13 cellular contexts compared by ENCODE assay signal in the genomic region with DNA sequence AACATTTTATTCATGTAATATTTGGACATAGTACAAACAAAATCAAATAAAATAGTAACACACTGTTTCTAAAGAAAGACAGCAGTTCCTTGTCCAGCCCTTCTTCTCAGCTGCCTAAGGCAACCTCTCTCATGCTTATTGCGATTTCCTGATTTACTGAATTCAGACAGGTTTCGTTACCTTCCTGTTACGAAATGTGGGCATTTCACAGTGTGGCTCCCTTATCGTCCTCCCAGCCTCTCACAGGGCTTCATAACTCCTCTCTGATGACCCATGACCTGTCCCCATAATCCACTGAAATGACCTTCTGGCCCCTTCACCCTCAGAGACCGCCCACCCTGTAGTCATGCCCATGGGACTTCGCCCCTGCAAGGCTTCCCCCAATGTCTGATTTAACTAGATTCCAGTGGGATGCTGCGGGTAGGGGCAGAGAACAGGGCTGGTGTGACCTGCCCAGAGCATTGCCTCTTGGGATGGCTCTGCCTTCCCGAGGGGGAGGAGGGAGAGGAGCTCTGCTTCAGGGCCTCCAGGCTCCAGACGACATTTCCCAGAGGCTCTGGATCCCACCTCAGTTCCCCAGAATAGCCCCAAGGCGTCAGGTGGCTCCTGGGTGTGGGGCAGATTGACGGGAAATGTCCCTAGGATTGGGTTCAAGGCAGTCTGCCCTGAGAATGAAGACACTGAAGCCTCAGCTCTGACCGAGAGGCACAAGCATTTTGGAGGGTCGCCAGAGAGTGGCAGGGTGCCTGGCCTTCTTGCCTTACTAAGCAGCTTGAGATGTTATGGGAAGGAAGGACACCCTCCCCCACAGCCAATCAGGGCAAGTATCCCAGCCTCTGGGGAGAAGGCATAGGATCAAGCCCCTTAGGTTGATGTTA. TPM values are rescaled to one million over a fixed set of nuclear protein-coding genes. Genes with fewer than 3 reads are reported as not detected.
DNase-seq lines count a peak whose midpoint lies in the region; ATAC-seq and TF ChIP-seq lines count a peak whose summit lies in the region.
"Had no signal": no experiment of that assay in that cellular context is flagged by ENCODE, and none has a peak within 500 bp of the region (broad histone marks: within the 10 kb centered on the region; RNA-seq: fewer than 3 reads in every experiment).

No MANE protein-coding gene starts in this region.

- H3K27me3 ChIP-seq in HL-60 (ENCODE audit: insufficient read depth, poor library complexity, severe bottlenecking): no peaks in the 10 kb centered on the region
- peaks cover 18% of the 10 kb centered on the region for H3K27me3 ChIP-seq in osteoblast (ENCODE audit: insufficient read depth, low read length)
- H3K27me3 ChIP-seq: colonic mucosa had no signal

- no peaks in the 10 kb centered on the region for H3K4me1 ChIP-seq in osteoblast (ENCODE audit: insufficient read depth, low read length)
- H3K4me1 ChIP-seq: colonic mucosa had no signal

- H3K4me2 ChIP-seq in osteoblast (ENCODE audit: insufficient read depth, low read length): no peak overlapping the region

- H3K27ac ChIP-seq in HL-60 (replicated peaks) (peak overlapping the region; percentile 48), osteoblast (ENCODE audit: low read depth, low read length) (no peak overlapping the region)
- H3K27ac ChIP-seq: colonic mucosa had no signal

- H3K36me3 ChIP-seq in osteoblast (ENCODE audit: insufficient read depth, low read length): no peaks in the 10 kb centered on the region
- H3K36me3 ChIP-seq: colonic mucosa had no signal

- H3K9me3 ChIP-seq in osteoblast (ENCODE audit: low read depth, low read length): no peaks in the 10 kb centered on the region
- H3K9me3 ChIP-seq: colonic mucosa had no signal

- H2AFZ ChIP-seq in osteoblast (ENCODE audit: low read length): no peak overlapping the region

- H4K20me1 ChIP-seq in osteoblast (ENCODE audit: insufficient read depth, low read length): no peaks in the 10 kb centered on the region

- H3K4me3 ChIP-seq in HL-60 (replicated peaks; ENCODE audit: insufficient read depth, low read length) (no peak overlapping the region), choroid plexus epithelial cell (ENCODE audit: low read depth, low read length) (no peak overlapping the region), osteoblast (ENCODE audit: insufficient read depth, low read length) (no peak overlapping the region)
- H3K4me3 ChIP-seq: colonic mucosa, skin epidermis had no signal

- TF ChIP-seq CTCF in HL-60 (IDR thresholded peaks at IDR 0.05; ENCODE audit: insufficient read depth, low read length): no peak
- no peak for TF ChIP-seq CTCF in choroid plexus epithelial cell (conservative IDR thresholded peaks at IDR 0.05; ENCODE audit: low read depth, low read length)
- no peak for TF ChIP-seq CTCF in osteoblast (IDR thresholded peaks at IDR 0.05; ENCODE audit: extremely low read depth, low read depth, low read length)

- H3K79me2 ChIP-seq in osteoblast (ENCODE audit: insufficient read depth, low read length): no peaks in the 10 kb centered on the region

- no peak for ATAC-seq in GM19395 (IDR thresholded peaks at IDR 0.05; ENCODE audit: unreplicated experiment)

- DNase-seq in AG08395 (ENCODE audit: low spot score) (peak; percentile 38), HL-60 (ENCODE audit: low read depth in 1 of 2, low spot score in 1 of 2) (peak in 1 of 2 experiments; percentile 70), choroid plexus epithelial cell (ENCODE audit: low read depth) (peak; percentile 16), osteoblast (ENCODE audit: insufficient read length, low spot score, missing footprints) (peak; percentile 78), SW 1271 (lab: John Stamatoyannopoulos, UW) (no peak), NCI-H2081 (lab: John Stamatoyannopoulos, UW) (no peak)
- no peak for DNase-seq in activated T-cell treated with anti-CD3 and anti-CD28 coated beads, Interleukin-2, amount 50 U/mL, for 48 hours
- DNase-seq: CD4-positive, alpha-beta memory T cell; NCI-H1930; RPMI8226 had no signal

RNA-seq across cellular contexts. Expression of a gene that starts 20.6 kb away (rescaled TPM):
- under 0.01 and 0.29 TPM in 2 replicates for total RNA-seq in osteoblast

RNA-seq across cellular contexts. Expression of a gene that starts 44.8 kb away (rescaled TPM):
- total RNA-seq in osteoblast: 87.6 and 87.8 TPM in 2 replicates

Comparison
In these comparisons a context has a peak if more than half of its experiments do, and no peak if none do; other contexts are left out.
1. DNase-seq: peak in AG08395 (single experiment), choroid plexus epithelial cell (single experiment) and osteoblast (single experiment); none in SW 1271 (0 of 2), NCI-H2081 (0 of 2) and activated T-cell treated with anti-CD3 and anti-CD28 coated beads, Interleukin-2, amount 50 U/mL, for 48 hours (0 of 2).